Comparison of ENCODE assay signal across 9 cellular contexts in genomic region chrX:136192839-136193414, GRCh38. TPM values are rescaled to one million over a fixed set of nuclear protein-coding genes. Genes with fewer than 3 reads are reported as not detected.
DNase-seq lines count a peak whose midpoint lies in the region; ATAC-seq lines count a peak whose summit lies in the region.
"Had no signal": no experiment of that assay in that cellular context is flagged by ENCODE, and none has a peak within 500 bp of the region (broad histone marks: within the 10 kb centered on the region; RNA-seq: fewer than 3 reads in every experiment).

No MANE protein-coding gene starts in this region.

- DNase-seq in T-helper 2 cell treated with Interferon-gamma antibody and Interleukin-4, amounts not matched to agents 5 μg/mL and 100 μg/mL, for 36 hours (ENCODE audit: low spot score) = no peak
- DNase-seq in T-helper 2 cell = no peak
- no peak for DNase-seq in T-helper 17 cell
- no peak for DNase-seq in Right ventricle myocardium superior
- DNase-seq in stimulated activated effector memory CD8-positive, alpha-beta T cell treated with anti-CD3 and anti-CD28 coated beads, Interleukin-12 subunit alpha, Interleukin-12 subunit beta, amount 100 ng/mL, for 72 hours (ENCODE audit: low spot score in 2 of 2) = no peak
- no peak for DNase-seq in UCSD-AML1 (lab: John Stamatoyannopoulos, UW; ENCODE audit: unreplicated experiment)
- DNase-seq in ACHN = no peak
- DNase-seq: posterior cingulate gyrus had no signal

- intact Hi-C loops in Right ventricle myocardium superior (cut with DNase I) = no loop called here

- in situ Hi-C loops in ACHN (cut with HindIII; ENCODE audit: low pct_ligation_motif_present, low pct_unique_long_range_greater_than_20kb, low sequenced_read_pairs) = no loop called here

- H3K9me3 ChIP-seq in T-helper 17 cell (ENCODE audit: control insufficient read depth, low read length, poor library complexity, severe bottlenecking) = no peaks in the 10 kb centered on the region

- H3K27me3 Mint-ChIP-seq in T-helper 2 cell treated with Interferon-gamma antibody and Interleukin-4, amounts not matched to agents 5 μg/mL and 100 μg/mL, for 36 hours (ENCODE audit: low read depth) = no peaks in the 10 kb centered on the region
- no peaks in the 10 kb centered on the region for H3K27me3 Mint-ChIP-seq in T-helper 17 cell

- H3K9me3 Mint-ChIP-seq in T-helper 2 cell treated with Interferon-gamma antibody and Interleukin-4, amounts not matched to agents 5 μg/mL and 100 μg/mL, for 36 hours = no peaks in the 10 kb centered on the region
- H3K9me3 Mint-ChIP-seq in stimulated activated effector memory CD8-positive, alpha-beta T cell treated with anti-CD3 and anti-CD28 coated beads, Interleukin-12 subunit alpha, Interleukin-12 subunit beta, amount 100 ng/mL, for 72 hours = no peaks in the 10 kb centered on the region

- peak overlapping the region; percentile 76 for H3K4me3 Mint-ChIP-seq in T-helper 2 cell treated with Interferon-gamma antibody and Interleukin-4, amounts not matched to agents 5 μg/mL and 100 μg/mL, for 36 hours
- peak overlapping the region; percentile 84 for H3K4me3 Mint-ChIP-seq in T-helper 17 cell
- peak overlapping the region; percentile 36 for H3K4me3 Mint-ChIP-seq in stimulated activated effector memory CD8-positive, alpha-beta T cell treated with anti-CD3 and anti-CD28 coated beads, Interleukin-12 subunit alpha, Interleukin-12 subunit beta, amount 100 ng/mL, for 72 hours

- peak; percentile 46 for ATAC-seq in T-helper 17 cell
- peak; percentile 69 for ATAC-seq in Right ventricle myocardium superior (ENCODE audit: poor library complexity)
- ATAC-seq in stimulated activated effector memory CD8-positive, alpha-beta T cell treated with anti-CD3 and anti-CD28 coated beads, Interleukin-12 subunit alpha, Interleukin-12 subunit beta, amount 100 ng/mL, for 72 hours = no peak
- ATAC-seq in GM19452 (IDR thresholded peaks at IDR 0.05; ENCODE audit: unreplicated experiment) = no peak

- H3K27ac Mint-ChIP-seq in T-helper 2 cell treated with Interferon-gamma antibody and Interleukin-4, amounts not matched to agents 5 μg/mL and 100 μg/mL, for 36 hours = peak overlapping the region; percentile 69
- peak overlapping the region; percentile 57 for H3K27ac Mint-ChIP-seq in T-helper 17 cell
- H3K27ac Mint-ChIP-seq in stimulated activated effector memory CD8-positive, alpha-beta T cell treated with anti-CD3 and anti-CD28 coated beads, Interleukin-12 subunit alpha, Interleukin-12 subunit beta, amount 100 ng/mL, for 72 hours = peak overlapping the region; percentile 64

- H3K4me1 Mint-ChIP-seq in T-helper 2 cell treated with Interferon-gamma antibody and Interleukin-4, amounts not matched to agents 5 μg/mL and 100 μg/mL, for 36 hours (ENCODE audit: low read depth) = peaks cover 45% of the 10 kb centered on the region
- peaks cover 27% of the 10 kb centered on the region for H3K4me1 Mint-ChIP-seq in T-helper 17 cell
- peaks cover 26% of the 10 kb centered on the region for H3K4me1 Mint-ChIP-seq in stimulated activated effector memory CD8-positive, alpha-beta T cell treated with anti-CD3 and anti-CD28 coated beads, Interleukin-12 subunit alpha, Interleukin-12 subunit beta, amount 100 ng/mL, for 72 hours

- peaks cover 9% of the 10 kb centered on the region for H3K36me3 Mint-ChIP-seq in T-helper 2 cell treated with Interferon-gamma antibody and Interleukin-4, amounts not matched to agents 5 μg/mL and 100 μg/mL, for 36 hours (ENCODE audit: low read depth)
- no peaks in the 10 kb centered on the region for H3K36me3 Mint-ChIP-seq in T-helper 17 cell (ENCODE audit: low read depth)
- no peaks in the 10 kb centered on the region for H3K36me3 Mint-ChIP-seq in stimulated activated effector memory CD8-positive, alpha-beta T cell treated with anti-CD3 and anti-CD28 coated beads, Interleukin-12 subunit alpha, Interleukin-12 subunit beta, amount 100 ng/mL, for 72 hours

RNA-seq across cellular contexts. Expression of gene FHL1, which starts 45.6 kb away (rescaled TPM):
- total RNA-seq in T-helper 17 cell (10 to 100 TPM; 29.1 to 61.3 TPM), Right ventricle myocardium superior (808 TPM)

RNA-seq across cellular contexts. Expression of gene MAP7D3, which starts 58.3 kb away (rescaled TPM):
- total RNA-seq in T-helper 17 cell (1 to 10 TPM; 6.0 to 6.7 TPM), Right ventricle myocardium superior (11.4 TPM)

Comparison
In these comparisons a context has a peak if more than half of its experiments do, and no peak if none do; other contexts are left out.
1. ATAC-seq: peak in T-helper 17 cell (single experiment) and Right ventricle myocardium superior (single experiment); none in stimulated activated effector memory CD8-positive, alpha-beta T cell treated with anti-CD3 and anti-CD28 coated beads, Interleukin-12 subunit alpha, Interleukin-12 subunit beta, amount 100 ng/mL, for 72 hours (single experiment) and GM19452 (single experiment).
2. RNA of gene FHL1, which starts 45.6 kb away (total RNA-seq): 808 TPM in Right ventricle myocardium superior (single experiment); 29.1 to 61.3 TPM in T-helper 17 cell; every median in the first group is over 10 times any median in the second.
3. Peak in every context shown above with its lines, with median percentiles within 50 percentile points of each other: H3K27ac Mint-ChIP-seq and H3K4me3 Mint-ChIP-seq.